In the genomic region with DNA sequence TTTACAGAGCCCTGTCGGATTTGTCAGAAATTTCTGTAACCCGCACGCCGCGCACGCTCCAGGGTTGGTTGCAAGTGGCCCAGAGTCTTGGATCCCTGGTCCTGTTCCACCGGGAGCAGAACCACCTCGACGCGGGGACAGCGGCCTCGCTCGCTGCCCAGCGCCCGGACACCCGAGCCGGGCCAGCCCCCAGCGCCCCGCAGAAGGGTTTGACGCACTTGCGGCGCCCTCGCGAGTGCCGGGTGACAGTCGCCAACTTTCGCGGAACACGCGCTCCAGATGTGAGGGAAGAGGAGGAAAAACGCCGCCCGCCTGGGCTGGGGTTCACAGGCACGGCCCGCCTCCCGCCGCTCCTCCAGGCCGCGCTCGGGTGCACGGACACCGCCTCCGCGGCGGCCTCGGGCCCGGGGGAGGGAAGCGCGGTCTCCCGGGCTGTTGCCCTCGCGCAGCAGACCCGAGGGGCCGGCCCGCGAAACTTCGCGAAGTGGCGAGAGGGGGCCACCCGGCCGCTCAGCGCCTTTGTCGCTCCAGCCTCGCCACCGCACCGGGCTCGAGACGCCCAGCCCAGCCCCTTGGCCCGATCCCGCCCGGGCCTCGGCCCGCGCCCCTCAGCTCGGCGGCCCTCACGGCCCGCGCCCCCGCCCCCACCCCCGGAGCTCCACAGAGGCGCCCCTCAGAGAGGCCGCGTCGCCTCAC, we compare ENCODE assay signal across 8 cellular contexts. TPM values are rescaled to one million over a fixed set of nuclear protein-coding genes. Genes with fewer than 3 reads are reported as not detected.
DNase-seq lines count a peak whose midpoint lies in the region; ATAC-seq, FAIRE-seq and TF ChIP-seq lines count a peak whose summit lies in the region.

No MANE protein-coding gene starts in this region.

- H3K36me3 Mint-ChIP-seq in activated CD4-positive, alpha-beta memory T cell treated with anti-CD3 and anti-CD28 coated beads for 36 hours = peaks cover 12% of the 10 kb centered on the region
- H3K36me3 Mint-ChIP-seq in stimulated activated naive B cell treated with anti-CD40 and anti-IgM and Interleukin-4, amounts not matched to agents 10 μg/mL and 1 μg/mL and 100 μg/mL, for 72 hours = peaks cover 18 to 27% of the 10 kb centered on the region in 2 donors

- no peaks in the 10 kb centered on the region for H3K27me3 ChIP-seq in endothelial cell of umbilical vein (ENCODE audit: control insufficient read depth in 2 of 2, insufficient read depth in 2 of 2, low read length in 2 of 2)

- peak; percentile 52 for ATAC-seq in GM21390 (IDR thresholded peaks at IDR 0.05; ENCODE audit: unreplicated experiment)
- peak; percentile 54 to 59 for ATAC-seq in stimulated activated naive B cell treated with anti-CD40 and anti-IgM and Interleukin-4, amounts not matched to agents 10 μg/mL and 1 μg/mL and 100 μg/mL, for 72 hours (replicated peaks)

- H3K4me1 ChIP-seq in endothelial cell of umbilical vein (ENCODE audit: control insufficient read depth, extremely low read depth, insufficient read depth, low read length) = peaks cover 3% of the 10 kb centered on the region

- POLR2A ChIA-PET in activated CD4-positive, alpha-beta memory T cell treated with anti-CD3 and anti-CD28 coated beads for 36 hours (lab: Charles Lee) = interaction anchor here (0.6 to 0.8 kb wide), 3 partner anchors 87 to 403 kb away, joined by 3 read pairs; no protein-coding TSS in a partner anchor
- POLR2A ChIA-PET in endothelial cell of umbilical vein (lab: Charles Lee) = interaction anchor here (0.6 to 1.5 kb wide), 2 partner anchors 14 to 296 kb away, joined by 3 to 7 read pairs; no protein-coding TSS in a partner anchor

- H3K4me3 Mint-ChIP-seq in activated CD4-positive, alpha-beta memory T cell treated with anti-CD3 and anti-CD28 coated beads for 36 hours = peak overlapping the region; percentile 79
- H3K4me3 Mint-ChIP-seq in stimulated activated naive B cell treated with anti-CD40 and anti-IgM and Interleukin-4, amounts not matched to agents 10 μg/mL and 1 μg/mL and 100 μg/mL, for 72 hours = peak overlapping the region; percentile 93

- CTCF ChIA-PET in activated CD4-positive, alpha-beta memory T cell treated with anti-CD3 and anti-CD28 coated beads for 36 hours (lab: Charles Lee) = interaction anchor here (0.6 to 1.8 kb wide), 22 partner anchors 8 to 693 kb away, joined by 3 to 18 read pairs (median 4); no protein-coding TSS in a partner anchor
- CTCF ChIA-PET in endothelial cell of umbilical vein (lab: Charles Lee) = interaction anchor here (0.6 to 3.1 kb wide), 22 partner anchors 8 to 286 kb away, joined by 3 to 33 read pairs (median 5); no protein-coding TSS in a partner anchor

- peak overlapping the region; percentile 73 to 93 (median 73) for H3K4me3 ChIP-seq in endothelial cell of umbilical vein (replicated peaks in 1 of 3; ENCODE audit: insufficient read depth in 1 of 3, low read depth in 1 of 3, low read length in 3 of 3)

- H3K4me2 ChIP-seq in endothelial cell of umbilical vein (ENCODE audit: insufficient read depth, low read length) = peak overlapping the region; percentile 74

- no peaks in the 10 kb centered on the region for H3K9me3 Mint-ChIP-seq in activated CD4-positive, alpha-beta memory T cell treated with anti-CD3 and anti-CD28 coated beads for 36 hours
- peaks cover 3% of the 10 kb centered on the region in 2 donors for H3K9me3 Mint-ChIP-seq in stimulated activated naive B cell treated with anti-CD40 and anti-IgM and Interleukin-4, amounts not matched to agents 10 μg/mL and 1 μg/mL and 100 μg/mL, for 72 hours

- dilution Hi-C loops in endothelial cell of umbilical vein (cut with MboI; ENCODE audit: extremely low pct_ligation_motif_present, low sequenced_read_pairs) = no loop called here

- DNase-seq in Daoy (ENCODE audit: low read depth) = peak; percentile 51
- DNase-seq in HT-29 (ENCODE audit: low spot score) = peak; percentile 53
- DNase-seq in activated CD4-positive, alpha-beta memory T cell treated with anti-CD3 and anti-CD28 coated beads for 36 hours = peak; percentile 53
- peak; percentile 46 for DNase-seq in endothelial cell of umbilical vein (ENCODE audit: low read depth, low spot score)
- DNase-seq in midbrain (lab: John Stamatoyannopoulos, UW) = peak; percentile 28
- peak; percentile 26 for DNase-seq in stimulated activated naive B cell treated with anti-CD40 and anti-IgM and Interleukin-4, amounts not matched to agents 10 μg/mL and 1 μg/mL and 100 μg/mL, for 72 hours
- DNase-seq in ecto neural progenitor cell (ENCODE audit: low spot score) = no peak

- no peaks in the 10 kb centered on the region for H3K9me3 ChIP-seq in endothelial cell of umbilical vein (replicated peaks; ENCODE audit: control insufficient read depth, insufficient read depth, low read length)

- H3K27ac ChIP-seq in endothelial cell of umbilical vein (ENCODE audit: insufficient read depth, low read depth, low read length) = peak overlapping the region; percentile 30

- H3K36me3 ChIP-seq in endothelial cell of umbilical vein (ENCODE audit: control insufficient read depth in 2 of 2, extremely low read depth in 1 of 2, insufficient read depth in 2 of 2, low read length in 2 of 2) = no peaks in the 10 kb centered on the region

- peak overlapping the region; percentile 61 for H2AFZ ChIP-seq in endothelial cell of umbilical vein (ENCODE audit: low read depth, low read length)

- no peak for TF ChIP-seq CTCF in endothelial cell of umbilical vein (IDR thresholded peaks at IDR 0.05; ENCODE audit: extremely low read depth in 1 of 2, insufficient read depth in 1 of 2, low read depth in 1 of 2, low read length in 2 of 2)

- H3K79me2 ChIP-seq in endothelial cell of umbilical vein (ENCODE audit: control insufficient read depth, insufficient read depth, low read length) = peaks cover 43% of the 10 kb centered on the region

- H3K9ac ChIP-seq in endothelial cell of umbilical vein (replicated peaks; ENCODE audit: extremely low read depth, insufficient read depth, low read length) = peak overlapping the region; percentile 80

- peak overlapping the region; percentile 76 for H3K27ac Mint-ChIP-seq in activated CD4-positive, alpha-beta memory T cell treated with anti-CD3 and anti-CD28 coated beads for 36 hours
- peak overlapping the region; percentile 98 for H3K27ac Mint-ChIP-seq in stimulated activated naive B cell treated with anti-CD40 and anti-IgM and Interleukin-4, amounts not matched to agents 10 μg/mL and 1 μg/mL and 100 μg/mL, for 72 hours

- FAIRE-seq in endothelial cell of umbilical vein (lab: Jason Lieb, UNC) = peak; percentile 48

- intact Hi-C loops in activated CD4-positive, alpha-beta memory T cell treated with anti-CD3 and anti-CD28 coated beads for 36 hours (cut with micrococcal nuclease) = loop anchor here (1.0 to 2.0 kb wide), 2 partner anchors 42 to 72 kb away; no protein-coding TSS in a partner anchor
- intact Hi-C loops in endothelial cell of umbilical vein (cut with micrococcal nuclease) = loop anchor here (2.0 kb wide), 1 partner anchor 46 kb away; no protein-coding TSS in a partner anchor

- H3K27me3 Mint-ChIP-seq in activated CD4-positive, alpha-beta memory T cell treated with anti-CD3 and anti-CD28 coated beads for 36 hours = no peaks in the 10 kb centered on the region
- no peaks in the 10 kb centered on the region for H3K27me3 Mint-ChIP-seq in stimulated activated naive B cell treated with anti-CD40 and anti-IgM and Interleukin-4, amounts not matched to agents 10 μg/mL and 1 μg/mL and 100 μg/mL, for 72 hours

- no peaks in the 10 kb centered on the region for H3K9me1 ChIP-seq in endothelial cell of umbilical vein (replicated peaks; ENCODE audit: control insufficient read depth, extremely low read depth, insufficient read depth, low read length)

- H4K20me1 ChIP-seq in endothelial cell of umbilical vein (replicated peaks; ENCODE audit: control insufficient read depth, extremely low read depth, insufficient read depth, low read length) = no peaks in the 10 kb centered on the region

- no TSS peak for BruUV-seq in endothelial cell of umbilical vein (replicated peaks; lab: Mats Ljungman, UMichigan)

- peaks cover 38% of the 10 kb centered on the region for H3K4me1 Mint-ChIP-seq in activated CD4-positive, alpha-beta memory T cell treated with anti-CD3 and anti-CD28 coated beads for 36 hours (ENCODE audit: low read depth)
- peaks cover 22 to 41% of the 10 kb centered on the region in 2 donors for H3K4me1 Mint-ChIP-seq in stimulated activated naive B cell treated with anti-CD40 and anti-IgM and Interleukin-4, amounts not matched to agents 10 μg/mL and 1 μg/mL and 100 μg/mL, for 72 hours

- TF ChIP-seq POLR2A in endothelial cell of umbilical vein (IDR thresholded peaks at IDR 0.05; ENCODE audit: low read depth, low read length) = no peak

TF ChIP-seq in endothelial cell of umbilical vein, 7 proteins besides CTCF, POLR2A, EP300 and RAD21:
- no peak for TF ChIP-seq FOS (IDR thresholded peaks at IDR 0.05; ENCODE audit: borderline replicate concordance, insufficient read depth, low read length)
TF ChIP-seq in endothelial cell of umbilical vein: peak in this region for 0.

RNA-seq across cellular contexts. Expression of a gene that starts 0.5 kb away (rescaled TPM):
- total RNA-seq in Daoy (2014; rRNA removed; shearing (Covaris generic)) = 21.1 and 23.4 TPM in 2 replicates
- 15.9 and 16.0 TPM in 2 replicates for total RNA-seq in HT-29 (2014; rRNA removed; shearing (Covaris generic))
- 10 to 100 TPM; 27.8 to 31.7 TPM for total RNA-seq in activated CD4-positive, alpha-beta memory T cell treated with anti-CD3 and anti-CD28 coated beads for 36 hours
- total RNA-seq in endothelial cell of umbilical vein = 33.2 and 37.1 TPM in 2 replicates
- polyA plus RNA-seq in endothelial cell of umbilical vein = 16.4 TPM in 2 replicates
- 17.3 and 20.8 TPM in 2 replicates for polyA plus RNA-seq in endothelial cell of umbilical vein (2011; cell fraction: cytosol; rRNA removed)
- polyA plus RNA-seq in endothelial cell of umbilical vein (2011; cell fraction: nucleus; rRNA removed) = 46.5 and 50.9 TPM in 2 replicates
- 21.5 and 22.2 TPM in 2 replicates for polyA plus RNA-seq in endothelial cell of umbilical vein (2012)
- 36.3 and 38.8 TPM in 2 replicates for polyA minus RNA-seq in endothelial cell of umbilical vein
- polyA minus RNA-seq in endothelial cell of umbilical vein (2011; cell fraction: cytosol; rRNA and poly(A)+ RNA removed) = 19.4 TPM
- 55.5 and 68.0 TPM in 2 replicates for polyA minus RNA-seq in endothelial cell of umbilical vein (2011; cell fraction: nucleus; rRNA and poly(A)+ RNA removed)
